Comparison of ENCODE assay signal across 8 cellular contexts in genomic region chr5:181242031-181242451, GRCh38.
DNase-seq lines count a peak whose midpoint lies in the region; ATAC-seq and TF ChIP-seq lines count a peak whose summit lies in the region.

No MANE protein-coding gene starts in this region.

- no peaks in the 10 kb centered on the region for H3K27me3 ChIP-seq in KMS-11 (ENCODE audit: insufficient read depth, low read depth)
- no peaks in the 10 kb centered on the region for H3K27me3 ChIP-seq in mucosa of stomach (ENCODE audit: control insufficient read depth, insufficient read depth, low read length)

- H4K20me1 ChIP-seq in KMS-11 (ENCODE audit: insufficient read depth), result peaks cover 8% of the 10 kb centered on the region; the same call in 1 of the 2 replicates

- H2AFZ ChIP-seq in KMS-11 (ENCODE audit: low read depth), result no peak overlapping the region

- ATAC-seq in HG03159 (IDR thresholded peaks at IDR 0.05; ENCODE audit: unreplicated experiment), result no peak

- H3K9me3 ChIP-seq in mucosa of stomach (ENCODE audit: control insufficient read depth, low read length), result no peaks in the 10 kb centered on the region

- H3K27ac ChIP-seq in KMS-11 (peak overlapping the region; percentile 90), caudate nucleus (ENCODE audit: low read depth, low read length) (no peak overlapping the region)

- H3K36me3 ChIP-seq in KMS-11 (ENCODE audit: insufficient read depth) (peaks cover 23% of the 10 kb centered on the region; the same call in 1 of the 2 replicates), mucosa of stomach (ENCODE audit: control insufficient read depth, insufficient read depth, low read length) (peaks cover 31% of the 10 kb centered on the region)

- H3K4me2 ChIP-seq in KMS-11, result peak overlapping the region; percentile 93

- H3K4me3 ChIP-seq in AG09309 (ENCODE audit: control insufficient read depth, low read depth, low read length), result peak overlapping the region; percentile 77
- no peak overlapping the region for H3K4me3 ChIP-seq in KMS-11 (IDR thresholded peaks at IDR 0.05; ENCODE audit: insufficient read depth, low read depth, low read length)
- H3K4me3 ChIP-seq in cardiac fibroblast (replicated peaks in 1 of 2; ENCODE audit: low read depth in 2 of 2, low read length in 2 of 2), result peak overlapping the region; percentile 76
- peak overlapping the region; percentile 90 for H3K4me3 ChIP-seq in mucosa of stomach (ENCODE audit: low read length)

- H3K79me2 ChIP-seq in KMS-11 (ENCODE audit: insufficient read depth, low read depth), result peaks cover 54% of the 10 kb centered on the region

- H3K4me1 ChIP-seq in KMS-11 (ENCODE audit: low read depth, poor library complexity, severe bottlenecking), result peaks cover 19% of the 10 kb centered on the region
- peaks cover 29% of the 10 kb centered on the region for H3K4me1 ChIP-seq in mucosa of stomach (ENCODE audit: control insufficient read depth, insufficient read depth, low read length)

- H3K9ac ChIP-seq in KMS-11 (peak overlapping the region; percentile 98; the same call in 1 of the 2 replicates), mucosa of stomach (ENCODE audit: low read length) (peak overlapping the region; percentile 92)

- no peak for TF ChIP-seq CTCF in AG09309 (IDR thresholded peaks at IDR 0.05; ENCODE audit: control insufficient read depth, insufficient read depth, low read depth, low read length, missing control alignments)
- TF ChIP-seq CTCF in KMS-11 (conservative IDR thresholded peaks at IDR 0.05; ENCODE audit: low read depth, low read length), result no peak
- no peak for TF ChIP-seq CTCF in cardiac fibroblast (IDR thresholded peaks at IDR 0.05; ENCODE audit: low read depth, low read length)

- no peak for DNase-seq in AG09309 (ENCODE audit: low read depth)
- peak in 1 of 2 donors; percentile 42 for DNase-seq in cardiac fibroblast (ENCODE audit: low read depth in 2 of 2)
- DNase-seq in caudate nucleus (lab: John Stamatoyannopoulos, UW), result no peak
- DNase-seq in stimulated activated CD4-positive, alpha-beta T cell treated with anti-CD3 and anti-CD28 coated beads, Interleukin-2, amount 100 ng/mL, for 24 hours, result no peak
- no peak for DNase-seq in NCI-H2196 treated with DMSO at 0.1 percent for 48 hours (lab: John Stamatoyannopoulos, UW; ENCODE audit: unreplicated experiment)
